ENCODE assay signal across 8 cellular contexts in the genomic region with DNA sequence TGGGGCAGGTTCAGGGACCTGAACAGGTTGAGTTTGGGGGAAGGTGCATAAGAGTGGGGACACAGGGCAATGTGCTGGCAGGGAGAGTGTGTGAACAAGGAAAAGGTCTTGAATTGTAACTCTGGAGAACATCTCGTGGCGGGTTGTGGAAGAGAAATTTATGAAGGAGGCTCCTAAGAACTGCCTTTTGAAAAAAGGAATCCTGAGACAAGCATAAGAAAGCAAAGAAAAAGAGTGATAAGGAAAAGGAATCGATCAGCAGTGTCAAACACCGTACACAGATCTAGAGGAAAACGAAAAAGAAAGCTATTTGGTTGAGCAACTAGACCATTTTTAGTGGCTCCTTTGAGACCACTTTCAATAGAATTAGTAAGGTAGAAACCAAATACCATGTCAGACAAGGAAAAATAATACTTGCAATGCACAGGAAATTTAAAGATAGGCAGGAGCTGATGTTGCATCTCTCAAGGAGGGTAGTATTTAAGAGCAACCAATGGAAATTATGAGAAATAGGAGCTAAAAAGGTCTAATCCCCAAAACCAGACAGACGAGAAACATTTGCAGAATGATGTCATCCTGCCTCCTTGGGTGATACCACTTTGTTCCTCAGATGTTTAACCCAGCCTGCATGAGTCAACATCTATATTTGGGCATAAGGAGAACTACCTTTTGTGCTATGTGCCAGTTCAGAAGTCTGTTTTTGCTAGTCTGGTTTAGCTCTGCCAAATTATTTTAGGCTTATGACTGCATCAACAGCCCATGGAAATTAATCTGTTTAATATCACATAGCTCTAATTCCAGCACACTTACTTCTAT.
DNase-seq lines count a peak whose midpoint lies in the region; ATAC-seq, FAIRE-seq and TF ChIP-seq lines count a peak whose summit lies in the region.

No MANE protein-coding gene starts in this region.

- H3K9me3 Mint-ChIP-seq in CD8-positive, alpha-beta T cell: no peaks in the 10 kb centered on the region

- H3K36me3 ChIP-seq in CD8-positive, alpha-beta T cell (ENCODE audit: insufficient read depth, low read length): no peaks in the 10 kb centered on the region
- no peaks in the 10 kb centered on the region for H3K36me3 ChIP-seq in mammary epithelial cell (ENCODE audit: insufficient read depth, low read length)
- no peaks in the 10 kb centered on the region for H3K36me3 ChIP-seq in mesodermal cell (ENCODE audit: control insufficient read depth, insufficient read depth, low read length)

- in situ Hi-C loops in mammary epithelial cell (cut with MboI; ENCODE audit: low sequenced_read_pairs in 2 of 2): no loop called here

- no peaks in the 10 kb centered on the region for H3K36me3 Mint-ChIP-seq in CD8-positive, alpha-beta T cell

- no peaks in the 10 kb centered on the region for H3K4me1 Mint-ChIP-seq in CD8-positive, alpha-beta T cell (ENCODE audit: low read depth)

- peak overlapping the region; percentile 9 for H3K27ac Mint-ChIP-seq in CD8-positive, alpha-beta T cell

- FAIRE-seq in HTR-8/SVneo (lab: Jason Lieb, UNC): no peak

- dilution Hi-C loops in mammary epithelial cell (cut with HindIII; ENCODE audit: low sequenced_read_pairs): no loop called here

- ATAC-seq in CD8-positive, alpha-beta T cell: peak; percentile 77
- ATAC-seq in GM19023 (IDR thresholded peaks at IDR 0.05; ENCODE audit: unreplicated experiment) (peak; percentile 92), HG03060 (IDR thresholded peaks at IDR 0.05; ENCODE audit: low read depth, unreplicated experiment) (peak; percentile 82)

- H2AFZ ChIP-seq in mammary epithelial cell (ENCODE audit: low read depth, low read length): no peak overlapping the region

- TSS peak; percentile 82 for BruUV-seq in mammary epithelial cell (replicated peaks; lab: Mats Ljungman, UMichigan)

- WGBS in mammary epithelial cell (ENCODE audit: low coverage, missing lambda C conversion rate): 67% methylated on average over 6 of the region's 6 CpGs
- WGBS in mesodermal cell (ENCODE audit: insufficient coverage in 2 of 2), 2 experiments: 79 to 85% methylated on average over 5 to 6 of the region's 6 CpGs

- no peaks in the 10 kb centered on the region for H3K27me3 Mint-ChIP-seq in CD8-positive, alpha-beta T cell (ENCODE audit: low read depth)

- no peaks in the 10 kb centered on the region for H4K20me1 ChIP-seq in mammary epithelial cell (ENCODE audit: insufficient read depth, low read length)

- no peaks in the 10 kb centered on the region for H3K79me2 ChIP-seq in mammary epithelial cell (ENCODE audit: insufficient read depth, low read length)

- TF ChIP-seq CTCF in CD8-positive, alpha-beta T cell (IDR thresholded peaks at IDR 0.05): no peak
- no peak for TF ChIP-seq CTCF in mammary epithelial cell (conservative IDR thresholded peaks at IDR 0.05 in 1 of 2, IDR thresholded peaks at IDR 0.05 in 1 of 2; ENCODE audit: extremely low read depth in 1 of 2, insufficient read depth in 1 of 2, low read depth in 1 of 2, low read length in 2 of 2)

- intact Hi-C loops in CD8-positive, alpha-beta T cell (cut with DNase I, micrococcal nuclease): no loop called here
- intact Hi-C loops in mammary epithelial cell (cut with micrococcal nuclease): no loop called here

- DNase-seq in CD8-positive, alpha-beta T cell: no peak
- DNase-seq in NOMO-1 treated with dmso at 0.1 percent for 144 hours (lab: John Stamatoyannopoulos, UW; ENCODE audit: unreplicated experiment) (peak; percentile 76), mammary epithelial cell (peak; percentile 99), HTR-8/SVneo (ENCODE audit: insufficient read length, low spot score) (no peak)
- DNase-seq in effector CD8-positive, alpha-beta T cell (lab: John Stamatoyannopoulos, UW): no peak

- H3K9me3 ChIP-seq in CD8-positive, alpha-beta T cell (ENCODE audit: low read length): no peaks in the 10 kb centered on the region
- no peaks in the 10 kb centered on the region for H3K9me3 ChIP-seq in mammary epithelial cell (replicated peaks; ENCODE audit: insufficient read depth, low read length)
- no peaks in the 10 kb centered on the region for H3K9me3 ChIP-seq in mesodermal cell (ENCODE audit: control insufficient read depth, low read length)

- peak overlapping the region; percentile 21 for H3K4me2 ChIP-seq in mammary epithelial cell (ENCODE audit: insufficient read depth, low read depth, low read length)

- H3K4me3 ChIP-seq in CD8-positive, alpha-beta T cell (ENCODE audit: low read depth, low read length): no peak overlapping the region
- H3K4me3 ChIP-seq in mammary epithelial cell (replicated peaks in 1 of 3; ENCODE audit: insufficient read depth in 1 of 3, low read depth in 2 of 3, low read length in 3 of 3) (no peak overlapping the region), mesodermal cell (ENCODE audit: extremely low read depth, insufficient read depth, low read length, poor library complexity, severe bottlenecking) (no peak overlapping the region)

- no peak overlapping the region for H3K4me3 Mint-ChIP-seq in CD8-positive, alpha-beta T cell

- CTCF ChIA-PET in CD8-positive, alpha-beta T cell (lab: Charles Lee): no interaction called here
- CTCF ChIA-PET in mammary epithelial cell (lab: Charles Lee; ENCODE audit: low non-redundant PET): interaction anchor here (0.5 kb wide), 1 partner anchor 356 kb away, joined by 4 read pairs; no protein-coding TSS in a partner anchor

- POLR2A ChIA-PET in CD8-positive, alpha-beta T cell (lab: Charles Lee): no interaction called here

- H3K27me3 ChIP-seq in CD8-positive, alpha-beta T cell (ENCODE audit: insufficient read depth, low read length): no peaks in the 10 kb centered on the region
- H3K27me3 ChIP-seq in mammary epithelial cell (ENCODE audit: insufficient read depth, low read length): no peaks in the 10 kb centered on the region

- peak overlapping the region; percentile 24 for H3K9ac ChIP-seq in mammary epithelial cell (ENCODE audit: insufficient read depth, low read length)

- no peak overlapping the region for H3K27ac ChIP-seq in CD8-positive, alpha-beta T cell (ENCODE audit: low read depth, low read length)
- H3K27ac ChIP-seq in mammary epithelial cell (ENCODE audit: insufficient read depth, low read depth, low read length): peak overlapping the region; percentile 39
- peak overlapping the region; percentile 80 for H3K27ac ChIP-seq in mesodermal cell (ENCODE audit: low read depth, low read length, severe bottlenecking)

- H3K4me1 ChIP-seq in CD8-positive, alpha-beta T cell (ENCODE audit: insufficient read depth, low read length): no peaks in the 10 kb centered on the region
- H3K4me1 ChIP-seq in mammary epithelial cell (ENCODE audit: insufficient read depth, low read length) (peaks cover 39% of the 10 kb centered on the region), mesodermal cell (ENCODE audit: control insufficient read depth, insufficient read depth, low read length, poor library complexity, severe bottlenecking) (peaks cover 37% of the 10 kb centered on the region)

Comparison
In these comparisons a context has a peak if more than half of its experiments do, and no peak if none do; other contexts are left out.
1. DNase-seq: peak in NOMO-1 treated with dmso at 0.1 percent for 144 hours (single experiment) and mammary epithelial cell (single experiment); none in CD8-positive, alpha-beta T cell (0 of 7), effector CD8-positive, alpha-beta T cell (single experiment) and HTR-8/SVneo (single experiment).
2. Peak in every context shown above with its lines, with median percentiles within 50 percentile points of each other: ATAC-seq.